ENCODE assay signal across 8 cellular contexts in genomic region chr5:109468737-109469420, GRCh38. TPM values are rescaled to one million over a fixed set of nuclear protein-coding genes. Genes with fewer than 3 reads are reported as not detected.
DNase-seq lines count a peak whose midpoint lies in the region; ATAC-seq and TF ChIP-seq lines count a peak whose summit lies in the region.

No MANE protein-coding gene starts in this region.

- DNase-seq in DMS153 (lab: John Stamatoyannopoulos, UW) (peak; percentile 82), HT1080 (ENCODE audit: low read depth) (peak; percentile 74), NOMO-1 treated with DMSO at 0.1 percent for 48 hours (lab: John Stamatoyannopoulos, UW; ENCODE audit: unreplicated experiment) (peak; percentile 77), endothelial cell (ENCODE audit: low spot score) (peak; percentile 90), middle frontal gyrus (ENCODE audit: extremely low spot score, low spot score) (peak; percentile 65)
- DNase-seq in activated CD8-positive, alpha-beta memory T cell treated with anti-CD3 and anti-CD28 coated beads for 48 hours (ENCODE audit: low read depth in 2 of 3, low spot score in 2 of 3): peak; percentile 30 to 57 (median 35)
- peak; percentile 54 for DNase-seq in stimulated activated CD8-positive, alpha-beta memory T cell treated with anti-CD3 and anti-CD28 coated beads, Interleukin-4, amount 100 ng/mL, for 24 hours (ENCODE audit: low read depth)

- H3K9me3 Mint-ChIP-seq in endothelial cell (ENCODE audit: unreplicated experiment): no peaks in the 10 kb centered on the region

- H3K36me3 Mint-ChIP-seq in endothelial cell (ENCODE audit: low read depth, unreplicated experiment): no peaks in the 10 kb centered on the region

- peak; percentile 55 for TF ChIP-seq CTCF in endothelial cell (IDR thresholded peaks at IDR 0.05; ENCODE audit: unreplicated experiment)

- peaks cover 1% of the 10 kb centered on the region for H3K27me3 Mint-ChIP-seq in endothelial cell (ENCODE audit: unreplicated experiment)

- peaks cover 2% of the 10 kb centered on the region for H3K4me1 Mint-ChIP-seq in endothelial cell (ENCODE audit: unreplicated experiment)

- no peak overlapping the region for H3K4me3 Mint-ChIP-seq in endothelial cell (ENCODE audit: unreplicated experiment)

- peak overlapping the region; percentile 79 for H3K27ac Mint-ChIP-seq in endothelial cell (ENCODE audit: unreplicated experiment)

- peak; percentile 97 for ATAC-seq in GM21526 (IDR thresholded peaks at IDR 0.05; ENCODE audit: low FRiP score, unreplicated experiment)

RNA-seq across cellular contexts. Expression of gene PJA2, which starts 59.1 kb away (rescaled TPM):
- 21.7 and 26.2 TPM in 2 replicates for total RNA-seq in HT1080 (2014; rRNA removed; shearing (Covaris generic))
- polyA plus RNA-seq in HT1080 (2015; cell fraction: cytosol; rRNA removed): 42.8 and 58.1 TPM in 2 replicates
- 87.6 and 92.3 TPM in 2 replicates for polyA plus RNA-seq in HT1080 (2015; cell fraction: nucleus; rRNA removed)
- 78.2 TPM for total RNA-seq in endothelial cell (ENCODE audit: unreplicated experiment)

Comparison
In these comparisons a context has a peak if more than half of its experiments do, and no peak if none do; other contexts are left out.
1. Peak in every context shown above with its lines: DNase-seq and ATAC-seq.
2. DNase-seq: peak in every context shown above with its lines; median percentile 90 in endothelial cell; 82 in DMS153; 77 in NOMO-1 treated with DMSO at 0.1 percent for 48 hours; 74 in HT1080; 65 in middle frontal gyrus; 54 in stimulated activated CD8-positive, alpha-beta memory T cell treated with anti-CD3 and anti-CD28 coated beads, Interleukin-4, amount 100 ng/mL, for 24 hours; 35 in activated CD8-positive, alpha-beta memory T cell treated with anti-CD3 and anti-CD28 coated beads for 48 hours.